ENCODE assay signal across 18 cellular contexts in genomic region chr1:244291171-244291866, GRCh38.
"Had no signal": no experiment of that assay in that cellular context is flagged by ENCODE, and none has a peak within 500 bp of the region (broad histone marks: within the 10 kb centered on the region; RNA-seq: fewer than 3 reads in every experiment).

No MANE protein-coding gene starts in this region.

- H3K4me3 ChIP-seq: adrenal gland, esophagus muscularis mucosa, gastroesophageal sphincter, heart left ventricle, neural progenitor cell, ovary, psoas muscle, skin epidermis, stomach, upper lobe of left lung had no signal

- H3K27me3 ChIP-seq: adrenal gland, esophagus muscularis mucosa, gastroesophageal sphincter, heart left ventricle, neural progenitor cell, ovary, stomach, upper lobe of left lung had no signal

- H3K4me1 ChIP-seq: adrenal gland, esophagus muscularis mucosa, gastroesophageal sphincter, heart left ventricle, neural progenitor cell, psoas muscle, stomach, upper lobe of left lung had no signal

- H3K36me3 ChIP-seq: adrenal gland, esophagus muscularis mucosa, gastroesophageal sphincter, heart left ventricle, neural progenitor cell, ovary, stomach, upper lobe of left lung had no signal

- DNase-seq: activated CD4-positive, alpha-beta T cell treated with anti-CD3 and anti-CD28 coated beads, Interleukin-2, amount 50 U/mL, for 1 hour; activated CD8-positive, alpha-beta memory T cell treated with anti-CD3 and anti-CD28 coated beads, Interleukin-2, amount 50 U/mL, for 48 hours; activated effector memory CD4-positive, alpha-beta T cell treated with anti-CD3 and anti-CD28 coated beads, Interleukin-2, amount 50 U/mL, for 16 hours; activated T-cell treated with anti-CD3 and anti-CD28 coated beads, Interleukin-2, amount 50 U/mL, for 72 hours; adrenal gland; effector CD8-positive, alpha-beta T cell; heart left ventricle; immature natural killer cell; naive B cell; ovary; psoas muscle; right cardiac atrium; stomach; upper lobe of left lung had no signal

- H3K4me2 ChIP-seq: neural progenitor cell had no signal

- H3K9ac ChIP-seq: neural progenitor cell had no signal

- H3K9me3 ChIP-seq: adrenal gland, esophagus muscularis mucosa, gastroesophageal sphincter, ovary, upper lobe of left lung had no signal

- H3K27ac ChIP-seq: adrenal gland, esophagus muscularis mucosa, gastroesophageal sphincter, heart left ventricle, neural progenitor cell, ovary, psoas muscle, skin epidermis, stomach, upper lobe of left lung had no signal
